1 cellular context compared by ENCODE assay signal in genomic region chr2:11506611-11506969, GRCh38.
TF ChIP-seq lines count a peak whose summit lies in the region.

No MANE protein-coding gene starts in this region.

TF ChIP-seq in HepG2, 621 proteins besides CTCF, POLR2A, EP300 and RAD21 (continued from another document and continues in another):
- TF ChIP-seq KAT7 (CRISPR knock-in tag; IDR thresholded peaks at IDR 0.05; ENCODE audit: borderline replicate concordance) = 0 out of 2 replicates have a peak, but pooled peaks have one; percentile 76
- no peak for TF ChIP-seq ARNT (IDR thresholded peaks at IDR 0.05)
- TF ChIP-seq MAZ (IDR thresholded peaks at IDR 0.05; ENCODE audit: borderline replicate concordance, low read depth, low read length) = no peak
- no peak for TF ChIP-seq MAZ (CRISPR knock-in tag; IDR thresholded peaks at IDR 0.05; ENCODE audit: low read depth)
- TF ChIP-seq ZNF44 (CRISPR knock-in tag; IDR thresholded peaks at IDR 0.05) = no peak
- no peak for TF ChIP-seq ZNF672 (CRISPR knock-in tag; IDR thresholded peaks at IDR 0.05)
- TF ChIP-seq TAF15 (IDR thresholded peaks at IDR 0.05; ENCODE audit: low read depth, low read length, poor library complexity, severe bottlenecking) = no peak
- TF ChIP-seq IRF9 (CRISPR knock-in tag; IDR thresholded peaks at IDR 0.05; ENCODE audit: borderline replicate concordance) = no peak
- TF ChIP-seq, protein P1, sequence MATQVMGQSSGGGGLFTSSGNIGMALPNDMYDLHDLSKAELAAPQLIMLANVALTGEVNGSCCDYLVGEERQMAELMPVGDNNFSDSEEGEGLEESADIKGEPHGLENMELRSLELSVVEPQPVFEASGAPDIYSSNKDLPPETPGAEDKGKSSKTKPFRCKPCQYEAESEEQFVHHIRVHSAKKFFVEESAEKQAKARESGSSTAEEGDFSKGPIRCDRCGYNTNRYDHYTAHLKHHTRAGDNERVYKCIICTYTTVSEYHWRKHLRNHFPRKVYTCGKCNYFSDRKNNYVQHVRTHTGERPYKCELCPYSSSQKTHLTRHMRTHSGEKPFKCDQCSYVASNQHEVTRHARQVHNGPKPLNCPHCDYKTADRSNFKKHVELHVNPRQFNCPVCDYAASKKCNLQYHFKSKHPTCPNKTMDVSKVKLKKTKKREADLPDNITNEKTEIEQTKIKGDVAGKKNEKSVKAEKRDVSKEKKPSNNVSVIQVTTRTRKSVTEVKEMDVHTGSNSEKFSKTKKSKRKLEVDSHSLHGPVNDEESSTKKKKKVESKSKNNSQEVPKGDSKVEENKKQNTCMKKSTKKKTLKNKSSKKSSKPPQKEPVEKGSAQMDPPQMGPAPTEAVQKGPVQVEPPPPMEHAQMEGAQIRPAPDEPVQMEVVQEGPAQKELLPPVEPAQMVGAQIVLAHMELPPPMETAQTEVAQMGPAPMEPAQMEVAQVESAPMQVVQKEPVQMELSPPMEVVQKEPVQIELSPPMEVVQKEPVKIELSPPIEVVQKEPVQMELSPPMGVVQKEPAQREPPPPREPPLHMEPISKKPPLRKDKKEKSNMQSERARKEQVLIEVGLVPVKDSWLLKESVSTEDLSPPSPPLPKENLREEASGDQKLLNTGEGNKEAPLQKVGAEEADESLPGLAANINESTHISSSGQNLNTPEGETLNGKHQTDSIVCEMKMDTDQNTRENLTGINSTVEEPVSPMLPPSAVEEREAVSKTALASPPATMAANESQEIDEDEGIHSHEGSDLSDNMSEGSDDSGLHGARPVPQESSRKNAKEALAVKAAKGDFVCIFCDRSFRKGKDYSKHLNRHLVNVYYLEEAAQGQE (IDR thresholded peaks at IDR 0.05; ENCODE audit: borderline replicate concordance in 1 of 2, low read depth in 1 of 2, low read length in 2 of 2) = no peak
- TF ChIP-seq, protein P2, sequence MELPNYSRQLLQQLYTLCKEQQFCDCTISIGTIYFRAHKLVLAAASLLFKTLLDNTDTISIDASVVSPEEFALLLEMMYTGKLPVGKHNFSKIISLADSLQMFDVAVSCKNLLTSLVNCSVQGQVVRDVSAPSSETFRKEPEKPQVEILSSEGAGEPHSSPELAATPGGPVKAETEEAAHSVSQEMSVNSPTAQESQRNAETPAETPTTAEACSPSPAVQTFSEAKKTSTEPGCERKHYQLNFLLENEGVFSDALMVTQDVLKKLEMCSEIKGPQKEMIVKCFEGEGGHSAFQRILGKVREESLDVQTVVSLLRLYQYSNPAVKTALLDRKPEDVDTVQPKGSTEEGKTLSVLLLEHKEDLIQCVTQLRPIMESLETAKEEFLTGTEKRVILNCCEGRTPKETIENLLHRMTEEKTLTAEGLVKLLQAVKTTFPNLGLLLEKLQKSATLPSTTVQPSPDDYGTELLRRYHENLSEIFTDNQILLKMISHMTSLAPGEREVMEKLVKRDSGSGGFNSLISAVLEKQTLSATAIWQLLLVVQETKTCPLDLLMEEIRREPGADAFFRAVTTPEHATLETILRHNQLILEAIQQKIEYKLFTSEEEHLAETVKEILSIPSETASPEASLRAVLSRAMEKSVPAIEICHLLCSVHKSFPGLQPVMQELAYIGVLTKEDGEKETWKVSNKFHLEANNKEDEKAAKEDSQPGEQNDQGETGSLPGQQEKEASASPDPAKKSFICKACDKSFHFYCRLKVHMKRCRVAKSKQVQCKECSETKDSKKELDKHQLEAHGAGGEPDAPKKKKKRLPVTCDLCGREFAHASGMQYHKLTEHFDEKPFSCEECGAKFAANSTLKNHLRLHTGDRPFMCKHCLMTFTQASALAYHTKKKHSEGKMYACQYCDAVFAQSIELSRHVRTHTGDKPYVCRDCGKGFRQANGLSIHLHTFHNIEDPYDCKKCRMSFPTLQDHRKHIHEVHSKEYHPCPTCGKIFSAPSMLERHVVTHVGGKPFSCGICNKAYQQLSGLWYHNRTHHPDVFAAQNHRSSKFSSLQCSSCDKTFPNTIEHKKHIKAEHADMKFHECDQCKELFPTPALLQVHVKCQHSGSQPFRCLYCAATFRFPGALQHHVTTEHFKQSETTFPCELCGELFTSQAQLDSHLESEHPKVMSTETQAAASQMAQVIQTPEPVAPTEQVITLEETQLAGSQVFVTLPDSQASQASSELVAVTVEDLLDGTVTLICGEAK (IDR thresholded peaks at IDR 0.05) = no peak
- TF ChIP-seq, protein P2 (CRISPR knock-in tag; IDR thresholded peaks at IDR 0.05) = no peak
- TF ChIP-seq YEATS2 (CRISPR knock-in tag; IDR thresholded peaks at IDR 0.05; ENCODE audit: borderline replicate concordance) = no peak
- TF ChIP-seq HOXA7 (CRISPR knock-in tag; IDR thresholded peaks at IDR 0.05) = no peak
- TF ChIP-seq, protein P3, sequence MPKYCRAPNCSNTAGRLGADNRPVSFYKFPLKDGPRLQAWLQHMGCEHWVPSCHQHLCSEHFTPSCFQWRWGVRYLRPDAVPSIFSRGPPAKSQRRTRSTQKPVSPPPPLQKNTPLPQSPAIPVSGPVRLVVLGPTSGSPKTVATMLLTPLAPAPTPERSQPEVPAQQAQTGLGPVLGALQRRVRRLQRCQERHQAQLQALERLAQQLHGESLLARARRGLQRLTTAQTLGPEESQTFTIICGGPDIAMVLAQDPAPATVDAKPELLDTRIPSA (CRISPR knock-in tag; IDR thresholded peaks at IDR 0.05; ENCODE audit: borderline replicate concordance) = no peak
- TF ChIP-seq SP140L (CRISPR knock-in tag; IDR thresholded peaks at IDR 0.05; ENCODE audit: borderline replicate concordance) = no peak
- TF ChIP-seq GMEB2 (CRISPR knock-in tag; IDR thresholded peaks at IDR 0.05; ENCODE audit: low read depth) = no peak
- TF ChIP-seq, protein P4, sequence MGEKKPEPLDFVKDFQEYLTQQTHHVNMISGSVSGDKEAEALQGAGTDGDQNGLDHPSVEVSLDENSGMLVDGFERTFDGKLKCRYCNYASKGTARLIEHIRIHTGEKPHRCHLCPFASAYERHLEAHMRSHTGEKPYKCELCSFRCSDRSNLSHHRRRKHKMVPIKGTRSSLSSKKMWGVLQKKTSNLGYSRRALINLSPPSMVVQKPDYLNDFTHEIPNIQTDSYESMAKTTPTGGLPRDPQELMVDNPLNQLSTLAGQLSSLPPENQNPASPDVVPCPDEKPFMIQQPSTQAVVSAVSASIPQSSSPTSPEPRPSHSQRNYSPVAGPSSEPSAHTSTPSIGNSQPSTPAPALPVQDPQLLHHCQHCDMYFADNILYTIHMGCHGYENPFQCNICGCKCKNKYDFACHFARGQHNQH (CRISPR knock-in tag; IDR thresholded peaks at IDR 0.05) = no peak; the same call in 1 of the 2 replicates
- no peak for TF ChIP-seq ZNF10 (CRISPR knock-in tag; IDR thresholded peaks at IDR 0.05; ENCODE audit: borderline replicate concordance, low read depth)
- TF ChIP-seq ZNF558 (CRISPR knock-in tag; IDR thresholded peaks at IDR 0.05; ENCODE audit: borderline replicate concordance) = no peak
- no peak for TF ChIP-seq ZFP41 (CRISPR knock-in tag; IDR thresholded peaks at IDR 0.05; ENCODE audit: borderline replicate concordance)
- no peak for TF ChIP-seq THAP11 (CRISPR knock-in tag; IDR thresholded peaks at IDR 0.05)
- no peak for TF ChIP-seq PRMT3 (CRISPR knock-in tag; IDR thresholded peaks at IDR 0.05; ENCODE audit: borderline replicate concordance, low read depth)
- TF ChIP-seq FOSL2 (CRISPR knock-in tag; IDR thresholded peaks at IDR 0.05) = peak; percentile 27; the same call in 1 of the 2 replicates
- TF ChIP-seq, protein P5, sequence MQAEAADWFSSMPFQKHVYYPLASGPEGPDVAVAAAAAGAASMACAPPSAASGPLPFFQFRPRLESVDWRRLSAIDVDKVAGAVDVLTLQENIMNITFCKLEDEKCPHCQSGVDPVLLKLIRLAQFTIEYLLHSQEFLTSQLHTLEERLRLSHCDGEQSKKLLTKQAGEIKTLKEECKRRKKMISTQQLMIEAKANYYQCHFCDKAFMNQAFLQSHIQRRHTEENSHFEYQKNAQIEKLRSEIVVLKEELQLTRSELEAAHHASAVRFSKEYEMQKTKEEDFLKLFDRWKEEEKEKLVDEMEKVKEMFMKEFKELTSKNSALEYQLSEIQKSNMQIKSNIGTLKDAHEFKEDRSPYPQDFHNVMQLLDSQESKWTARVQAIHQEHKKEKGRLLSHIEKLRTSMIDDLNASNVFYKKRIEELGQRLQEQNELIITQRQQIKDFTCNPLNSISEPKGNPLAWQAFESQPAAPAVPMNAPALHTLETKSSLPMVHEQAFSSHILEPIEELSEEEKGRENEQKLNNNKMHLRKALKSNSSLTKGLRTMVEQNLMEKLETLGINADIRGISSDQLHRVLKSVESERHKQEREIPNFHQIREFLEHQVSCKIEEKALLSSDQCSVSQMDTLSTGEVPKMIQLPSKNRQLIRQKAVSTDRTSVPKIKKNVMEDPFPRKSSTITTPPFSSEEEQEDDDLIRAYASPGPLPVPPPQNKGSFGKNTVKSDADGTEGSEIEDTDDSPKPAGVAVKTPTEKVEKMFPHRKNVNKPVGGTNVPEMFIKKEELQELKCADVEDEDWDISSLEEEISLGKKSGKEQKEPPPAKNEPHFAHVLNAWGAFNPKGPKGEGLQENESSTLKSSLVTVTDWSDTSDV (CRISPR knock-in tag; IDR thresholded peaks at IDR 0.05) = no peak
- no peak for TF ChIP-seq ZNF496 (CRISPR knock-in tag; IDR thresholded peaks at IDR 0.05; ENCODE audit: insufficient replicate concordance)
- TF ChIP-seq JUND (CRISPR knock-in tag; IDR thresholded peaks at IDR 0.05) = 0 out of 2 replicates have a peak, but pooled peaks have one; percentile 55
- no peak for TF ChIP-seq ZNF432 (CRISPR knock-in tag; IDR thresholded peaks at IDR 0.05; ENCODE audit: borderline replicate concordance)
- TF ChIP-seq CSRNP1 (CRISPR knock-in tag; IDR thresholded peaks at IDR 0.05) = no peak
- TF ChIP-seq KMT2B (CRISPR knock-in tag; IDR thresholded peaks at IDR 0.05) = no peak; the same call in 1 of the 2 replicates
- TF ChIP-seq PATZ1 (CRISPR knock-in tag; IDR thresholded peaks at IDR 0.05) = peak; percentile 41
- peak; percentile 8; the same call in 1 of the 2 replicates for TF ChIP-seq GATAD1 (CRISPR knock-in tag; IDR thresholded peaks at IDR 0.05)
- TF ChIP-seq ZNF160 (CRISPR knock-in tag; IDR thresholded peaks at IDR 0.05) = no peak; the same call in 1 of the 2 replicates
- no peak; the same call in 1 of the 2 replicates for TF ChIP-seq ZMYM3 (CRISPR knock-in tag; IDR thresholded peaks at IDR 0.05)
